Comparison of ENCODE assay signal across 1 cellular context in genomic region chr22:21937041-21937820, GRCh38.
TF ChIP-seq lines count a peak whose summit lies in the region.

No MANE protein-coding gene starts in this region.

TF ChIP-seq in A549, 52 proteins besides CTCF, POLR2A, EP300 and RAD21 (continued from another document):
- TF ChIP-seq ATOH8 (CRISPR knock-in tag; IDR thresholded peaks at IDR 0.05; ENCODE audit: low read depth) (no peak), NFE2L2 (conservative IDR thresholded peaks at IDR 0.05; ENCODE audit: low read length) (no peak), JUNB (IDR thresholded peaks at IDR 0.05) (no peak), RNF2 (IDR thresholded peaks at IDR 0.05; ENCODE audit: borderline replicate concordance, low read depth) (no peak), TP53 (CRISPR knock-in tag; IDR thresholded peaks at IDR 0.05) (no peak), CBX2 (IDR thresholded peaks at IDR 0.05; ENCODE audit: borderline replicate concordance, low read depth) (no peak), MAFK (IDR thresholded peaks at IDR 0.05; ENCODE audit: partially characterized antibody) (no peak), ESRRA (IDR thresholded peaks at IDR 0.05; ENCODE audit: borderline replicate concordance, low read length) (no peak), ELK1 (IDR thresholded peaks at IDR 0.05; ENCODE audit: low read depth, low read length) (no peak), HDAC2 (IDR thresholded peaks at IDR 0.05) (no peak)
TF ChIP-seq in A549: peak in this region for 0.
